In the genomic region with DNA sequence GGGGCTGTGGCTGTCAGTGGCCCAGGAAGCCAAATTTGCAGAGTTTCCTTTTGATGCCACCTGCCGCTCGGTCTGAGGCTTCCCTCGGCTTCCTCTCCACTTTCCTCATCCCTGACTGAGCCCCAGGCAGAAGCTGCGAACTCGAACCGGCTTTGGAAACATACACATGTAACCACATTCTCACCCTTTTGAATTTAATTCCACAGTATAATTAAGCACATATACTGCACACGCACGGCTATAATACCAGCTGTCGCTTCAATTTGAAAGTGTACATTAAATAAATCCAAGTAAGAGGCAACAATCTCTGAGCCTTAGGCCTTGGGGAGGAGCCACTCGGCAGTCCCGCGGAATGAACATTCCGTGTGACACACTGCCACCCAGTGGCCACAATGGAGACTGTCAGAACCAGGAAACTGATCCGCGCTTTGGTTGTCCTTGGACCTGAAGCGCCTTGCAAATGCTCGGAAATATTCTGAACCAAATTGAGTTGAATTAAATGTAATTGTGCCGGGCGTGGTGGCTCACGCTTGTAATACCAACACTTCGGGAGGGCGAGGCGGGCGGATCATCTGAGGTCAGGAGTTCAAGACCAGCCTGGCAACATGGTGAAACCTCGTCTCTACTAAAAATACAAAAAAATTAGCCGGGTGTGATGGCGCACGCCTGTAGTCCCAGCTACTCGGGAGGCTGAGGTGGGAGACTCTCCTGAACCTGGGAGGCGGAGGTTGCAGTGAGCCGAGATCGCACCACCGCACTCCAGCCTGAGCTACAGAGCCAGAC, we compare ENCODE assay signal across 8 cellular contexts.
DNase-seq lines count a peak whose midpoint lies in the region; ATAC-seq and TF ChIP-seq lines count a peak whose summit lies in the region.

No MANE protein-coding gene starts in this region.

- H3K27ac Mint-ChIP-seq in IgD-negative memory B cell (peak overlapping the region in 1 of 3 donors; percentile 68), natural killer cell (peak overlapping the region; percentile 57 to 82)
- peak overlapping the region; percentile 7 for H3K27ac Mint-ChIP-seq in activated T-cell treated with anti-CD3 and anti-CD28 coated beads, Interleukin-2, amount 50 U/mL, for 72 hours

- DNase-seq in DMS79 (lab: John Stamatoyannopoulos, UW) = peak; percentile 83
- peak; percentile 83 for DNase-seq in OCI-M1 (lab: John Stamatoyannopoulos, UW)
- DNase-seq in activated T-cell treated with anti-CD3 and anti-CD28 coated beads, Interleukin-2, amount 50 U/mL, for 72 hours = peak; percentile 76 to 87
- peak; percentile 75 for DNase-seq in fibroblast of mammary gland (ENCODE audit: low read depth)
- peak; percentile 69 for DNase-seq in natural killer cell
- DNase-seq in stimulated activated naive CD4-positive, alpha-beta T cell (lab: John Stamatoyannopoulos, UW) = peak; percentile 59 to 83 (median 70)

- H3K4me3 Mint-ChIP-seq in IgD-negative memory B cell (peak overlapping the region; percentile 4 to 85 (median 78)), natural killer cell (peak overlapping the region; percentile 94)
- H3K4me3 Mint-ChIP-seq in activated T-cell treated with anti-CD3 and anti-CD28 coated beads, Interleukin-2, amount 50 U/mL, for 72 hours = peak overlapping the region; percentile 77 to 92

- TF ChIP-seq CTCF in fibroblast of mammary gland (conservative IDR thresholded peaks at IDR 0.05; ENCODE audit: control insufficient read depth, insufficient read depth, low read depth, low read length) (peak; percentile 84), natural killer cell (IDR thresholded peaks at IDR 0.05) (peak; percentile 82)

- H3K4me3 ChIP-seq in fibroblast of mammary gland (ENCODE audit: control insufficient read depth, low read depth, low read length) = peak overlapping the region; percentile 36

- H3K36me3 Mint-ChIP-seq in IgD-negative memory B cell (no peaks in the 10 kb centered on the region), natural killer cell (no peaks in the 10 kb centered on the region)
- no peaks in the 10 kb centered on the region for H3K36me3 Mint-ChIP-seq in activated T-cell treated with anti-CD3 and anti-CD28 coated beads, Interleukin-2, amount 50 U/mL, for 72 hours (ENCODE audit: insufficient read depth in 2 of 2)

- H3K4me1 Mint-ChIP-seq in IgD-negative memory B cell (peaks cover 10 to 16% (median 13%) of the 10 kb centered on the region in 3 donors), natural killer cell (peaks cover 21 to 23% of the 10 kb centered on the region in 2 donors)
- H3K4me1 Mint-ChIP-seq in activated T-cell treated with anti-CD3 and anti-CD28 coated beads, Interleukin-2, amount 50 U/mL, for 72 hours (ENCODE audit: low read depth) = peaks cover 30% of the 10 kb centered on the region

- intact Hi-C loops in natural killer cell (cut with micrococcal nuclease) = loop anchor here (1.0 to 10.0 kb wide), 3 partner anchors 1090 to 1413 kb away; no protein-coding TSS in a partner anchor

- H3K9me3 Mint-ChIP-seq in IgD-negative memory B cell (no peaks in the 10 kb centered on the region), natural killer cell (no peaks in the 10 kb centered on the region)
- no peaks in the 10 kb centered on the region for H3K9me3 Mint-ChIP-seq in activated T-cell treated with anti-CD3 and anti-CD28 coated beads, Interleukin-2, amount 50 U/mL, for 72 hours

- H3K27me3 Mint-ChIP-seq in IgD-negative memory B cell = peaks cover 5% of the 10 kb centered on the region
- H3K27me3 Mint-ChIP-seq in activated T-cell treated with anti-CD3 and anti-CD28 coated beads, Interleukin-2, amount 50 U/mL, for 72 hours (ENCODE audit: low read depth) = no peaks in the 10 kb centered on the region
- H3K27me3 Mint-ChIP-seq in natural killer cell (ENCODE audit: low read depth in 2 of 2) = peaks cover 3 to 5% of the 10 kb centered on the region in 2 donors

- peak; percentile 95 for ATAC-seq in GM21717 (IDR thresholded peaks at IDR 0.05; ENCODE audit: unreplicated experiment)
- peak; percentile 81 to 86 for ATAC-seq in activated T-cell treated with anti-CD3 and anti-CD28 coated beads, Interleukin-2, amount 50 U/mL, for 72 hours (replicated peaks in 1 of 2)
- peak; percentile 91 to 97 (median 95) for ATAC-seq in natural killer cell

Comparison
In these comparisons a context has a peak if more than half of its experiments do, and no peak if none do; other contexts are left out.
1. Peak in every context shown above with its lines: DNase-seq, ATAC-seq and H3K4me3 ChIP-seq.